15 cellular contexts compared by ENCODE assay signal in the genomic region with DNA sequence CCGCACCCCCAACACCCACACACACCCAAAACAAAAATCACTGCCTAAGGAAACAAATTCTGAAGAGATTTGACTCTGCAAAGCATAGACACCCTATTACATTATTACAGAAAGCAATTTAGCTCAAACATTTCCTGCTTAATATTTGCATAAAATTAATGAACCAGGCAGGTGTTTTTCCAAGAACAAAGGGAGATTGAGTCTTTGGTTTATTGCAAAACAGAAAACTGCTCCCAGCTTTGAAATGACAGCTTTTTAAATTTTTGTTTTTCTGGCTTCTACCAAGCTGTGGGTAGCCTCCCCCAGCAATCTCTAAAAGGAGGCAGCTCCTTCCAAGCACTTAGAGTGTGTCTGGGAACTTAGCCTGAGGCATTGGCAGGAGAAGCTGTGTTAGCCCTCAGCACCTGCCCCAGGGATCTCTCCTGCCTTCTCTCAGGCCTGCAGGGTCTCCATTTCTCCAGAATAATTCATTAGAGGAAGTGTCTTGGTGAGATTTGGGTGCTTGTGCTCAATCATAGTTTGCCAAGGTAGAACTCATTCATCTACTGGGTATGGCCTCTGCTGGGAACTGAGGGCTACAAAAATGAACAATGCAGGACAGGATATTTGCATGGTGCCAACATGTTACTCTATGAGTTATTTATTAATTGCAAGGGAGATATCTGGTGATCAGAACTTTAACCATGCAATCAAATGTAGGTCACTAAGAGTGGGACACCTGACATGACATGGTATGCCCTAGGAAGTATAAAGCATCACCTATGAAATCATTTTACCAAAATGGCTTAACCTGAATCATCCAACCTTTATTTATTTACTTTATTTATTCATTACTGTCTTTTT.
"Had no signal": no experiment of that assay in that cellular context is flagged by ENCODE, and none has a peak within 500 bp of the region (broad histone marks: within the 10 kb centered on the region; RNA-seq: fewer than 3 reads in every experiment).

No MANE protein-coding gene starts in this region.

- H3K4me1 Mint-ChIP-seq: activated CD4-positive, alpha-beta T cell treated with anti-CD3 and anti-CD28 coated beads, Interleukin-2, amount 10 ng/mL, durations not matched to agents 24 days and 14 days; activated T-helper 17 cell treated with anti-CD3 and anti-CD28 coated beads, Interleukin-2, amount 50 U/mL, for 72 hours had no signal

- H3K27ac Mint-ChIP-seq: activated CD4-positive, alpha-beta T cell treated with anti-CD3 and anti-CD28 coated beads, Interleukin-2, amount 10 ng/mL, durations not matched to agents 24 days and 14 days; activated CD8-positive, alpha-beta T cell treated with anti-CD3 and anti-CD28 coated beads for 36 hours; activated naive CD8-positive, alpha-beta T cell treated with anti-CD3 and anti-CD28 coated beads for 36 hours; activated T-helper 17 cell treated with anti-CD3 and anti-CD28 coated beads, Interleukin-2, amount 50 U/mL, for 72 hours; stimulated activated naive B cell treated with anti-CD40 and anti-IgM and Interleukin-4, amounts not matched to agents 10 μg/mL and 1 μg/mL and 100 μg/mL, for 72 hours had no signal

- H3K27me3 ChIP-seq: esophagus squamous epithelium, heart right ventricle had no signal

- H3K79me2 ChIP-seq: parathyroid adenoma had no signal

- H3K9me3 ChIP-seq: esophagus squamous epithelium had no signal

- H3K27ac ChIP-seq: esophagus squamous epithelium, heart right ventricle, parathyroid adenoma had no signal

- H3K4me1 ChIP-seq: esophagus squamous epithelium, heart right ventricle, parathyroid adenoma had no signal

- H3K4me3 ChIP-seq: esophagus squamous epithelium, heart right ventricle had no signal

- H3K9me3 Mint-ChIP-seq: activated CD4-positive, alpha-beta T cell treated with anti-CD3 and anti-CD28 coated beads, Interleukin-2, amount 10 ng/mL, durations not matched to agents 24 days and 14 days; activated T-helper 17 cell treated with anti-CD3 and anti-CD28 coated beads, Interleukin-2, amount 50 U/mL, for 72 hours; effector memory CD8-positive, alpha-beta T cell had no signal

- H3K27me3 Mint-ChIP-seq: activated CD4-positive, alpha-beta T cell treated with anti-CD3 and anti-CD28 coated beads, Interleukin-2, amount 10 ng/mL, durations not matched to agents 24 days and 14 days; activated CD8-positive, alpha-beta T cell treated with anti-CD3 and anti-CD28 coated beads for 36 hours; activated naive CD8-positive, alpha-beta T cell treated with anti-CD3 and anti-CD28 coated beads for 36 hours; activated T-helper 17 cell treated with anti-CD3 and anti-CD28 coated beads, Interleukin-2, amount 50 U/mL, for 72 hours; effector memory CD8-positive, alpha-beta T cell; naive thymus-derived CD8-positive, alpha-beta T cell; stimulated activated naive B cell treated with anti-CD40 and anti-IgM and Interleukin-4, amounts not matched to agents 10 μg/mL and 1 μg/mL and 100 μg/mL, for 72 hours had no signal

- H3K9ac ChIP-seq: parathyroid adenoma had no signal

- H3K36me3 ChIP-seq: esophagus squamous epithelium, heart right ventricle had no signal

- H3K36me3 Mint-ChIP-seq: activated naive CD8-positive, alpha-beta T cell treated with anti-CD3 and anti-CD28 coated beads for 36 hours; naive thymus-derived CD8-positive, alpha-beta T cell had no signal

- DNase-seq: activated CD4-positive, alpha-beta T cell treated with anti-CD3 and anti-CD28 coated beads, Interleukin-2, amount 10 ng/mL, durations not matched to agents 24 days and 14 days; activated CD8-positive, alpha-beta T cell treated with anti-CD3 and anti-CD28 coated beads for 36 hours; activated naive CD4-positive, alpha-beta T cell; activated naive CD8-positive, alpha-beta T cell treated with anti-CD3 and anti-CD28 coated beads for 36 hours; activated T-cell treated with anti-CD3 and anti-CD28 coated beads, Interleukin-2, amount 50 U/mL, for 1 hour; amniotic stem cell; effector memory CD8-positive, alpha-beta T cell; esophagus squamous epithelium; heart right ventricle; left ventricle myocardium superior; mesenchymal stem cell; naive thymus-derived CD8-positive, alpha-beta T cell; stimulated activated naive B cell treated with anti-CD40 and anti-IgM and Interleukin-4, amounts not matched to agents 10 μg/mL and 1 μg/mL and 100 μg/mL, for 72 hours had no signal

- ATAC-seq: activated CD8-positive, alpha-beta T cell treated with anti-CD3 and anti-CD28 coated beads for 36 hours; activated T-helper 17 cell treated with anti-CD3 and anti-CD28 coated beads, Interleukin-2, amount 50 U/mL, for 72 hours; effector memory CD8-positive, alpha-beta T cell; heart right ventricle; left ventricle myocardium superior; naive thymus-derived CD8-positive, alpha-beta T cell; stimulated activated naive B cell treated with anti-CD40 and anti-IgM and Interleukin-4, amounts not matched to agents 10 μg/mL and 1 μg/mL and 100 μg/mL, for 72 hours had no signal

- H3K4me3 Mint-ChIP-seq: activated CD4-positive, alpha-beta T cell treated with anti-CD3 and anti-CD28 coated beads, Interleukin-2, amount 10 ng/mL, durations not matched to agents 24 days and 14 days; activated CD8-positive, alpha-beta T cell treated with anti-CD3 and anti-CD28 coated beads for 36 hours; activated naive CD8-positive, alpha-beta T cell treated with anti-CD3 and anti-CD28 coated beads for 36 hours; activated T-helper 17 cell treated with anti-CD3 and anti-CD28 coated beads, Interleukin-2, amount 50 U/mL, for 72 hours; effector memory CD8-positive, alpha-beta T cell; naive thymus-derived CD8-positive, alpha-beta T cell; stimulated activated naive B cell treated with anti-CD40 and anti-IgM and Interleukin-4, amounts not matched to agents 10 μg/mL and 1 μg/mL and 100 μg/mL, for 72 hours had no signal

- H2AFZ ChIP-seq: parathyroid adenoma had no signal
